8 cellular contexts compared by ENCODE assay signal in genomic region chr12:57239587-57240068, GRCh38. TPM values are rescaled to one million over a fixed set of nuclear protein-coding genes. Genes with fewer than 3 reads are reported as not detected.
DNase-seq lines count a peak whose midpoint lies in the region; ATAC-seq lines count a peak whose summit lies in the region.

No MANE protein-coding gene starts in this region.

- no peak overlapping the region for H2BK12ac ChIP-seq in neuronal stem cell (ENCODE audit: low read length)

- H3K36me3 ChIP-seq in neuronal stem cell (replicated peaks in 1 of 2; ENCODE audit: control insufficient read depth in 2 of 2, insufficient read depth in 2 of 2, low read length in 2 of 2): peaks cover under 1 to 11% of the 10 kb centered on the region in 2 donors

- H3K18ac ChIP-seq in neuronal stem cell (ENCODE audit: low read length): peak overlapping the region; percentile 81

- peak overlapping the region; percentile 15 for H3K9ac ChIP-seq in neuronal stem cell (ENCODE audit: low read depth, low read length, poor library complexity)

- no peak overlapping the region for H3K14ac ChIP-seq in neuronal stem cell (ENCODE audit: low read length)

- H3K4me3 ChIP-seq in neuronal stem cell (ENCODE audit: low read length in 2 of 2): peak overlapping the region; percentile 58 to 70

- H3K27me3 ChIP-seq in neuronal stem cell (ENCODE audit: control insufficient read depth in 3 of 3, insufficient read depth in 3 of 3, low read depth in 1 of 3, low read length in 3 of 3): peaks cover 22 to 85% (median 42%) of the 10 kb centered on the region in 3 experiments

- peak overlapping the region; percentile 72 for H3K27ac ChIP-seq in cingulate gyrus (ENCODE audit: low read depth, low read length)
- H3K27ac ChIP-seq in neuronal stem cell (replicated peaks; ENCODE audit: low read length): no peak overlapping the region

- no peak overlapping the region for H3K23ac ChIP-seq in neuronal stem cell (ENCODE audit: low read depth, low read length, poor library complexity)

- no peak overlapping the region for H2BK120ac ChIP-seq in neuronal stem cell (ENCODE audit: low read depth, low read length)

- peak overlapping the region; percentile 22 for H2BK15ac ChIP-seq in neuronal stem cell (ENCODE audit: low read length)

- H2AFZ ChIP-seq in neuronal stem cell (ENCODE audit: low read length): peak overlapping the region; percentile 90

- ATAC-seq in HG03175 (IDR thresholded peaks at IDR 0.05; ENCODE audit: unreplicated experiment) (no peak), HG02610 (IDR thresholded peaks at IDR 0.05; ENCODE audit: unreplicated experiment) (no peak)

- H3K4me2 ChIP-seq in neuronal stem cell (ENCODE audit: insufficient read depth, low read length, poor library complexity, severe bottlenecking): peak overlapping the region; percentile 93

- peaks cover 39 to 53% of the 10 kb centered on the region in 2 donors for H3K4me1 ChIP-seq in neuronal stem cell (ENCODE audit: control insufficient read depth in 2 of 2, insufficient read depth in 1 of 2, low read depth in 1 of 2, low read length in 2 of 2)

- no peak overlapping the region for H4K91ac ChIP-seq in neuronal stem cell (ENCODE audit: low read depth, low read length, poor library complexity)

- peak; percentile 32 for DNase-seq in NCI-H1105 treated with DMSO at 0.1 percent for 48 hours (lab: John Stamatoyannopoulos, UW)
- DNase-seq in NCI-H1105 (lab: John Stamatoyannopoulos, UW): no peak
- peak; percentile 64 for DNase-seq in NCI-H345 (lab: John Stamatoyannopoulos, UW)
- DNase-seq in neuronal stem cell (ENCODE audit: low spot score): no peak
- DNase-seq in DMS114 treated with DMSO at 0.1 percent for 48 hours (lab: John Stamatoyannopoulos, UW; ENCODE audit: unreplicated experiment): no peak

- no peak overlapping the region for H3K4ac ChIP-seq in neuronal stem cell (ENCODE audit: low read length)

- no CpG with 5 or more reads among the region's 15 CpGs for WGBS in neuronal stem cell (ENCODE audit: extremely low coverage in 2 of 2, insufficient read length in 2 of 2, insufficient replicate concordance in 1 of 2), 2 donors

- peaks cover 2% of the 10 kb centered on the region for H3K79me1 ChIP-seq in neuronal stem cell (ENCODE audit: low read depth, low read length)

- peak overlapping the region; percentile 2 for H2AK5ac ChIP-seq in neuronal stem cell (ENCODE audit: low read depth, low read length)

- H2BK5ac ChIP-seq in neuronal stem cell (ENCODE audit: low read length): no peak overlapping the region

- no peaks in the 10 kb centered on the region for H3K9me3 ChIP-seq in neuronal stem cell (replicated peaks in 1 of 2; ENCODE audit: control insufficient read depth in 2 of 2, insufficient read depth in 1 of 2, low read depth in 1 of 2, low read length in 2 of 2)

- no peak overlapping the region for H4K8ac ChIP-seq in neuronal stem cell (ENCODE audit: low read depth, low read length)

RNA-seq across cellular contexts. Expression of gene SHMT2, which starts 10.1 kb away (rescaled TPM):
- 117 TPM for polyA plus RNA-seq in neuronal stem cell (2013, experiment 1 of 2)
- polyA plus RNA-seq in neuronal stem cell (2013, experiment 2 of 2): 112 TPM

RNA-seq across cellular contexts. Expression of gene STAC3, which starts 11.4 kb away (rescaled TPM):
- polyA plus RNA-seq in neuronal stem cell (2013, experiment 1 of 2): 0.79 TPM
- polyA plus RNA-seq in neuronal stem cell (2013, experiment 2 of 2): 0.93 TPM

RNA-seq across cellular contexts. Expression of gene NXPH4, which starts 23.0 kb away (rescaled TPM):
- 0.26 TPM for polyA plus RNA-seq in neuronal stem cell (2013, experiment 1 of 2)
- 0.29 TPM for polyA plus RNA-seq in neuronal stem cell (2013, experiment 2 of 2)

Comparison
In these comparisons a context has a peak if more than half of its experiments do, and no peak if none do; other contexts are left out.
1. DNase-seq: peak in NCI-H1105 treated with DMSO at 0.1 percent for 48 hours (single experiment) and NCI-H345 (single experiment); none in NCI-H1105 (single experiment), neuronal stem cell (single experiment) and DMS114 treated with DMSO at 0.1 percent for 48 hours (single experiment).